ENCODE assay signal across 9 cellular contexts in genomic region chr1:111025109-111025508, GRCh38.
"Had no signal": no experiment of that assay in that cellular context is flagged by ENCODE, and none has a peak within 500 bp of the region (broad histone marks: within the 10 kb centered on the region; RNA-seq: fewer than 3 reads in every experiment).

No MANE protein-coding gene starts in this region.

- H3K36me3 ChIP-seq: HAP-1 had no signal

- H3K27ac ChIP-seq: GM23248, HL-60 had no signal

- H3K9me3 ChIP-seq: HAP-1 had no signal

- H3K4me3 ChIP-seq: GM23248, HAP-1 had no signal

- H3K27ac Mint-ChIP-seq: HFFc6, IgD-negative memory B cell had no signal

- DNase-seq: H7, KG1 had no signal

- FAIRE-seq: HepG2 had no signal

- H3K9me3 Mint-ChIP-seq: HFFc6, IgD-negative memory B cell had no signal

- H2AFZ ChIP-seq: GM23248 had no signal

- H3K9ac ChIP-seq: GM23248 had no signal

- H3K4me1 ChIP-seq: HAP-1 had no signal

- H3K4me3 Mint-ChIP-seq: HFFc6, IgD-negative memory B cell had no signal

- ATAC-seq: HCT116, HepG2 had no signal
